Comparison of ENCODE assay signal across 9 cellular contexts in genomic region chr21:38807987-38808386, GRCh38. TPM values are rescaled to one million over a fixed set of nuclear protein-coding genes. Genes with fewer than 3 reads are reported as not detected.
A peak's percentile ranks its signal among the peaks of the same experiment; 100 is the strongest.
DNase-seq lines count a peak whose midpoint lies in the region; ATAC-seq and TF ChIP-seq lines count a peak whose summit lies in the region.
"Had no signal": no experiment of that assay in that cellular context is flagged by ENCODE, and none has a peak within 500 bp of the region (broad histone marks: within the 10 kb centered on the region; RNA-seq: fewer than 3 reads in every experiment).

No MANE protein-coding gene starts in this region.

- peaks cover 9% of the 10 kb centered on the region for H3K27me3 Mint-ChIP-seq in activated T-cell treated with anti-CD3 and anti-CD28 coated beads, Interleukin-2, amount 50 U/mL, for 72 hours (ENCODE audit: low read depth)

- peak overlapping the region; percentile 90 to 95 for H3K4me3 Mint-ChIP-seq in activated T-cell treated with anti-CD3 and anti-CD28 coated beads, Interleukin-2, amount 50 U/mL, for 72 hours

- TF ChIP-seq POLR2A in right lobe of liver (IDR thresholded peaks at IDR 0.05) = peak; percentile 36

- H3K4me1 ChIP-seq in right lobe of liver = peaks cover 0 to 51% (median 15%) of the 10 kb centered on the region in 4 donors
- peaks cover 0 to 49% (median 16%) of the 10 kb centered on the region in 4 donors for H3K4me1 ChIP-seq in tibial artery

- 25% methylated on average over 4 of the region's 5 CpGs for WGBS in right lobe of liver (ENCODE audit: insufficient coverage, low coverage, low lambda C conversion rate, missing lambda C conversion rate)

- peaks cover 64% of the 10 kb centered on the region for H3K4me1 Mint-ChIP-seq in activated T-cell treated with anti-CD3 and anti-CD28 coated beads, Interleukin-2, amount 50 U/mL, for 72 hours (ENCODE audit: low read depth)

- no peak for ATAC-seq in activated T-cell treated with anti-CD3 and anti-CD28 coated beads, Interleukin-2, amount 50 U/mL, for 72 hours (replicated peaks in 1 of 2)
- ATAC-seq in right lobe of liver = no peak

- TF ChIP-seq CTCF in right lobe of liver (IDR thresholded peaks at IDR 0.05) (no peak), tibial artery (IDR thresholded peaks at IDR 0.05) (no peak), GM10248 (IDR thresholded peaks at IDR 0.05; ENCODE audit: control extremely low read depth, extremely low read depth, low read depth, missing control alignments) (no peak)

- H3K27ac ChIP-seq in angular gyrus (ENCODE audit: low read depth, low read length) = peak overlapping the region; percentile 67
- peak overlapping the region; percentile 96 to 99 (median 99) for H3K27ac ChIP-seq in right lobe of liver
- peak overlapping the region; percentile 83 to 93 for H3K27ac ChIP-seq in tibial artery

- H3K4me3 ChIP-seq in right lobe of liver (peak overlapping the region; percentile 65 to 79 (median 70)), tibial artery (peak overlapping the region; percentile 75 to 86)

- intact Hi-C loops in right lobe of liver (cut with DNase I) = no loop called here
- intact Hi-C loops in tibial artery (cut with DNase I; ENCODE audit: low total_unique reads) = loop anchor here (5.0 to 10.0 kb wide), 2 partner anchors 217 to 319 kb away; no protein-coding TSS in a partner anchor

- H3K27me3 ChIP-seq in right lobe of liver (no peaks in the 10 kb centered on the region), tibial artery (no peaks in the 10 kb centered on the region)

- H3K27ac Mint-ChIP-seq in activated T-cell treated with anti-CD3 and anti-CD28 coated beads, Interleukin-2, amount 50 U/mL, for 72 hours = peak overlapping the region; percentile 94

- H3K9me3 Mint-ChIP-seq in activated T-cell treated with anti-CD3 and anti-CD28 coated beads, Interleukin-2, amount 50 U/mL, for 72 hours = no peaks in the 10 kb centered on the region

- POLR2A ChIA-PET in GM10248 (lab: Yijun Ruan, JAX) = no interaction called here

- H3K36me3 ChIP-seq in right lobe of liver (peaks cover 2 to 34% (median 17%) of the 10 kb centered on the region in 4 donors), tibial artery (peaks cover 9 to 28% (median 25%) of the 10 kb centered on the region in 3 donors)

- no peak for DNase-seq in activated T-cell treated with anti-CD3 and anti-CD28 coated beads, Interleukin-2, amount 50 U/mL, for 72 hours
- no peak for DNase-seq in activated T-cell treated with anti-CD3 and anti-CD28 coated beads, Interleukin-2, amount 50 U/mL, for 48 hours
- DNase-seq in right lobe of liver = no peak
- DNase-seq in tibial artery = no peak
- no peak for DNase-seq in NCI-H524 treated with DMSO at 0.1 percent for 48 hours (lab: John Stamatoyannopoulos, UW)
- no peak for DNase-seq in middle frontal gyrus (ENCODE audit: extremely low spot score, low spot score)
- DNase-seq in GM10248 (ENCODE audit: extremely low spot score) = no peak
- DNase-seq: islet precursor cell had no signal

- peaks cover 25 to 51% of the 10 kb centered on the region in 2 donors for H3K36me3 Mint-ChIP-seq in activated T-cell treated with anti-CD3 and anti-CD28 coated beads, Interleukin-2, amount 50 U/mL, for 72 hours (ENCODE audit: insufficient read depth in 2 of 2)

- CTCF ChIA-PET in GM10248 (lab: Yijun Ruan, JAX) = interaction anchor here (0.9 to 1.5 kb wide), 5 partner anchors 9 to 369 kb away, joined by 3 to 5 read pairs (median 4); no protein-coding TSS in a partner anchor

- no peaks in the 10 kb centered on the region for H3K9me3 ChIP-seq in right lobe of liver
- no peaks in the 10 kb centered on the region for H3K9me3 ChIP-seq in tibial artery

RNA-seq across cellular contexts. Expression of gene ETS2, which starts 2.3 kb away (rescaled TPM):
- 100 to 1,000 TPM; 122 to 134 TPM for total RNA-seq in activated T-cell treated with anti-CD3 and anti-CD28 coated beads, Interleukin-2, amount 50 U/mL, for 72 hours
- 100 to 1,000 TPM in 4 of 6 experiments, 10 to 100 TPM in 2; 38.3 to 252 (median 129) TPM for total RNA-seq in right lobe of liver
